Comparison of ENCODE assay signal across 6 cellular contexts in the genomic region with DNA sequence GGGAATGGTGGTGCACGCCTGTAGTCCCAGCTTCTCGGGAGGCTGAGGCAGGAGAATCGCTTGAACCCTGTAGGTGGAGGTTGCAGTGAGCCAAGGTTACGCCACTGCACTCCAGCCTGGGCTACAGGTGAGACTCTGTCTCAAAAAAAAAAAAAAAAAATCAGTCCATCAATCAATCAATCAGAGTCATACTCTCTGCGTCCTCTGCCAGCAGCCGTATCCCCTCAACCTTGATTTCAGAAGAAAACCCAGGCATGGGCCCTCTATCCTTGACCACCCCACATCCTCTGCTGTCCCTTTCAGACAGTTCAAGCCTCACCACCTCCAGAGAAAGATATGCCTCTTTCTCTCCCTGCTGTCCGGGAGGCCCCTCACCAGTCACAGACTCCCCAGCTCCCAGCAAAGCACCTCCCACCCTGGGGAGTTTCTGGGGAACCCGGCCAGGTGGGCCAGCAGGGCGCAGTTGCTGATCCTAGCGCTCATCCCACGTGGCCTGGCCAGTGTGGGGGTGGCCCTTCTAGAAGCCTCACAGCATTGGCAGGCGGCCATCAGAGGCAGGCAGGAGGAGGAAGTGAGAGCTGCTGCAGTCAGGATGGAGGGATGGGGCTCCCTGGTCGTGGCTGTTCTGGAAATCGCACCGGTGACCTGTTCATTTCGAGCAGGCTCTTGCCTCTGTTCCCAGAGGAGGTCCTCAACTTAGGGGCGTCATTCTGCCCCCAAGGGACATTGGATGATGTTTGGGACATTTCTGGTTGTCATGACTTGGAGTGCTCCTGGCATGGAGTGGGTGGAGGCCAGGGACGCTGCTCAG. TPM values are rescaled to one million over a fixed set of nuclear protein-coding genes. Genes with fewer than 3 reads are reported as not detected.
A peak's percentile ranks its signal among the peaks of the same experiment; 100 is the strongest.
DNase-seq lines count a peak whose midpoint lies in the region; ATAC-seq lines count a peak whose summit lies in the region.

No MANE protein-coding gene starts in this region.

- DNase-seq in RPMI7951 (ENCODE audit: low read depth) (peak; percentile 76), glomerular visceral epithelial cell (ENCODE audit: extremely low spot score) (peak; percentile 82), substantia nigra (lab: John Stamatoyannopoulos, UW) (peak in 46 of 49 donors; percentile 10 to 98 (median 62)), NK-92 (lab: John Stamatoyannopoulos, UW; ENCODE audit: unreplicated experiment) (no peak)

- ATAC-seq in GM19324 (IDR thresholded peaks at IDR 0.05; ENCODE audit: low FRiP score, unreplicated experiment), result peak; percentile 18
- ATAC-seq in HG03520 (IDR thresholded peaks at IDR 0.05; ENCODE audit: unreplicated experiment), result no peak

- peak overlapping the region; percentile 52 for H3K27ac ChIP-seq in substantia nigra (ENCODE audit: low read depth, low read length, poor library complexity, severe bottlenecking)

RNA-seq across cellular contexts. Expression of gene JSRP1, which starts 10.2 kb away (rescaled TPM):
- total RNA-seq in RPMI7951 (2014; rRNA removed; shearing (Covaris generic)), result not detected in 2 replicates

RNA-seq across cellular contexts. Expression of gene PEAK3, which starts 15.6 kb away (rescaled TPM):
- 0.20 and 0.24 TPM in 2 replicates for total RNA-seq in RPMI7951 (2014; rRNA removed; shearing (Covaris generic))

RNA-seq across cellular contexts. Expression of gene AMH, which starts 17.3 kb away (rescaled TPM):
- 0.48 TPM in 1 of 2 replicates, not detected in the other for total RNA-seq in RPMI7951 (2014; rRNA removed; shearing (Covaris generic))

RNA-seq across cellular contexts. Expression of gene SF3A2, which starts 29.8 kb away (rescaled TPM):
- 18.9 and 24.7 TPM in 2 replicates for total RNA-seq in RPMI7951 (2014; rRNA removed; shearing (Covaris generic))

RNA-seq across cellular contexts. Expression of gene PLEKHJ1, which starts 30.3 kb away (rescaled TPM):
- total RNA-seq in RPMI7951 (2014; rRNA removed; shearing (Covaris generic)), result 60.0 and 71.2 TPM in 2 replicates
